Comparison of ENCODE assay signal across 8 cellular contexts in the genomic region with DNA sequence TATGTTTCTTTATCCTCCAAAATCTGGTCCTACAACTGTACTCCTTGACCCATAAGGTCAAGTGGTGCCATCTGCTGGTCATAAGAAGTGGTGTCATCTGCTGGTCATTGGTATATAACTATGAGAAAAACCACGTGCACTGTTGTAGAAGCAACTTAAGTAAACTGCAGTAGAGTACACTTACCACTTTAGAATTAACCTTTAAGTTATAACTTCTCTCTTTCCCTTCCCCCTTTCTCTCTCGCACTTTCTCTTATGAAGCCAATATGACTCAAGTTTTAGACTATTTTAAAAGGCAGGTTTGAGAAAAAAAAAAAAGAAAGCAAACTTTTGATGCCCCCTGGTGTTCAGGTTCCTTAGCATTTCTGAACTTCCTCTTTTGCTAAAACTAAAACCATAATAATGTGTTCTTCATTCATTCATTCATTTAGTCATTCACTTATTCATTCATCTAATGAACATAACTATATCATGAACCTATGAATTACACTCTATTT. TPM values are rescaled to one million over a fixed set of nuclear protein-coding genes. Genes with fewer than 3 reads are reported as not detected.
DNase-seq lines count a peak whose midpoint lies in the region; ATAC-seq and TF ChIP-seq lines count a peak whose summit lies in the region.

No MANE protein-coding gene starts in this region.

- DNase-seq in G401 (ENCODE audit: low spot score) (peak; percentile 86), Right ventricle myocardium superior (peak; percentile 46), prostate gland (ENCODE audit: low spot score) (peak; percentile 85), HuH-7 (ENCODE audit: low spot score) (no peak)

- no peaks in the 10 kb centered on the region for H3K9me3 ChIP-seq in HUES48 (ENCODE audit: control insufficient read depth, insufficient read depth, low read length)
- no peaks in the 10 kb centered on the region for H3K9me3 ChIP-seq in OCI-LY1 (ENCODE audit: low read length)
- H3K9me3 ChIP-seq in prostate gland = no peaks in the 10 kb centered on the region

- H3K4me1 ChIP-seq in HUES48 (ENCODE audit: control insufficient read depth, insufficient read depth, low read length) (no peaks in the 10 kb centered on the region), OCI-LY1 (ENCODE audit: insufficient read depth, low read length, severe bottlenecking) (no peaks in the 10 kb centered on the region), prostate gland (replicated peaks) (no peaks in the 10 kb centered on the region)

- H3K9me2 ChIP-seq in OCI-LY1 (ENCODE audit: low read depth, low read length) = no peaks in the 10 kb centered on the region

- ATAC-seq in GM21528 (IDR thresholded peaks at IDR 0.05; ENCODE audit: low FRiP score, unreplicated experiment) (peak; percentile 99), Right ventricle myocardium superior (ENCODE audit: poor library complexity) (peak; percentile 97)

- in situ Hi-C loops in G401 (cut with HindIII; ENCODE audit: low sequenced_read_pairs) = no loop called here

- peaks cover 1% of the 10 kb centered on the region for H3K27me3 Mint-ChIP-seq in activated naive CD4-positive, alpha-beta T cell treated with anti-CD3 and anti-CD28 coated beads, Interleukin-2, amount 50 U/mL, for 24 hours

- H2AFZ ChIP-seq in OCI-LY1 (ENCODE audit: low read length) = no peak overlapping the region

- no peaks in the 10 kb centered on the region for H4K20me1 ChIP-seq in OCI-LY1 (ENCODE audit: insufficient read depth, low read length)

- H3K4me3 ChIP-seq in HUES48 (ENCODE audit: low read depth, low read length) = 0 out of 2 replicates have a peak overlapping the region, but pooled peaks have one; percentile 6
- H3K4me3 ChIP-seq in OCI-LY1 (ENCODE audit: low read depth, low read length, poor library complexity, severe bottlenecking) = peak overlapping the region; percentile 42
- no peak overlapping the region for H3K4me3 ChIP-seq in prostate gland

- no peaks in the 10 kb centered on the region for H3F3A ChIP-seq in OCI-LY1 (ENCODE audit: insufficient read depth, low read length)

- H3K9me3 Mint-ChIP-seq in activated naive CD4-positive, alpha-beta T cell treated with anti-CD3 and anti-CD28 coated beads, Interleukin-2, amount 50 U/mL, for 24 hours = no peaks in the 10 kb centered on the region

- peak; percentile 96 for TF ChIP-seq CTCF in OCI-LY1 (IDR thresholded peaks at IDR 0.05; ENCODE audit: low read length)
- peak; percentile 57 to 92 (median 88) for TF ChIP-seq CTCF in prostate gland (IDR thresholded peaks at IDR 0.05)

- H3K36me3 ChIP-seq in HUES48 (ENCODE audit: control insufficient read depth, insufficient read depth, low read length) = no peaks in the 10 kb centered on the region
- H3K36me3 ChIP-seq in OCI-LY1 (ENCODE audit: insufficient read depth, low read length) = no peaks in the 10 kb centered on the region
- H3K36me3 ChIP-seq in prostate gland = no peaks in the 10 kb centered on the region

- no peak overlapping the region for H3K27ac ChIP-seq in HUES48 (ENCODE audit: low read depth, low read length)
- H3K27ac ChIP-seq in OCI-LY1 (ENCODE audit: low read depth, low read length, poor library complexity, severe bottlenecking) = no peak overlapping the region
- no peak overlapping the region for H3K27ac ChIP-seq in prostate gland

- H3K36me3 Mint-ChIP-seq in activated naive CD4-positive, alpha-beta T cell treated with anti-CD3 and anti-CD28 coated beads, Interleukin-2, amount 50 U/mL, for 24 hours = no peaks in the 10 kb centered on the region

- H3K9ac ChIP-seq in HUES48 (ENCODE audit: low read depth, low read length) (no peak overlapping the region), OCI-LY1 (ENCODE audit: low read length) (0 out of 2 replicates have a peak overlapping the region, but pooled peaks have one; percentile 30)

- intact Hi-C loops in Right ventricle myocardium superior (cut with DNase I) = loop anchor here (5.0 kb wide), 1 partner anchor 462 kb away; no protein-coding TSS in a partner anchor
- intact Hi-C loops in prostate gland (cut with DNase I) = loop anchor here (5.0 to 10.0 kb wide), 2 partner anchors 472 to 555 kb away; no protein-coding TSS in a partner anchor

- H3K4me2 ChIP-seq in OCI-LY1 (ENCODE audit: low read length) = peak overlapping the region; percentile 69

- H3K4me3 Mint-ChIP-seq in activated naive CD4-positive, alpha-beta T cell treated with anti-CD3 and anti-CD28 coated beads, Interleukin-2, amount 50 U/mL, for 24 hours = peak overlapping the region; percentile 84

- TF ChIP-seq POLR2A in prostate gland (IDR thresholded peaks at IDR 0.05) = no peak

- WGBS in prostate gland = 0% methylated on average over 2 of the region's 2 CpGs

- peaks cover 7% of the 10 kb centered on the region for H3K4me1 Mint-ChIP-seq in activated naive CD4-positive, alpha-beta T cell treated with anti-CD3 and anti-CD28 coated beads, Interleukin-2, amount 50 U/mL, for 24 hours

- H3K79me2 ChIP-seq in OCI-LY1 (ENCODE audit: insufficient read depth, low read length) = no peaks in the 10 kb centered on the region

- peaks cover 27% of the 10 kb centered on the region for H3K27me3 ChIP-seq in HUES48 (ENCODE audit: control insufficient read depth, insufficient read depth, low read length)
- no peaks in the 10 kb centered on the region for H3K27me3 ChIP-seq in OCI-LY1 (ENCODE audit: insufficient read depth, low read length)
- H3K27me3 ChIP-seq in prostate gland (replicated peaks; ENCODE audit: insufficient read depth) = no peaks in the 10 kb centered on the region

- peak overlapping the region; percentile 80 for H3K27ac Mint-ChIP-seq in activated naive CD4-positive, alpha-beta T cell treated with anti-CD3 and anti-CD28 coated beads, Interleukin-2, amount 50 U/mL, for 24 hours

RNA-seq across cellular contexts. Expression of a gene that starts 12.8 kb away (rescaled TPM):
- total RNA-seq in G401 (2014; rRNA removed; shearing (Covaris generic)) = 15.1 and 17.4 TPM in 2 replicates
- 21.2 TPM for total RNA-seq in Right ventricle myocardium superior
- 10 to 100 TPM; 13.3 to 33.5 TPM for total RNA-seq in prostate gland

Comparison
In these comparisons a context has a peak if more than half of its experiments do, and no peak if none do; other contexts are left out.
1. H3K4me3 ChIP-seq: peak in HUES48 (single experiment) and OCI-LY1 (single experiment); none in prostate gland (0 of 2).